3 cellular contexts compared by ENCODE assay signal in genomic region chr2:160478660-160479059, GRCh38.
TF ChIP-seq lines count a peak whose summit lies in the region.

No MANE protein-coding gene starts in this region.

TF ChIP-seq in liver, 16 proteins besides CTCF, POLR2A, EP300 and RAD21:
- TF ChIP-seq HNF4A (conservative IDR thresholded peaks at IDR 0.05), result no peak
- TF ChIP-seq, protein P1, sequence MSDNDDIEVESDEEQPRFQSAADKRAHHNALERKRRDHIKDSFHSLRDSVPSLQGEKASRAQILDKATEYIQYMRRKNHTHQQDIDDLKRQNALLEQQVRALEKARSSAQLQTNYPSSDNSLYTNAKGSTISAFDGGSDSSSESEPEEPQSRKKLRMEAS (IDR thresholded peaks at IDR 0.05), result no peak
- TF ChIP-seq HNF4G (IDR thresholded peaks at IDR 0.05), result no peak
- no peak for TF ChIP-seq SP1 (IDR thresholded peaks at IDR 0.05)
- TF ChIP-seq EGR1 (IDR thresholded peaks at IDR 0.05; ENCODE audit: low read depth in 2 of 2), result no peak
- TF ChIP-seq, protein P2, sequence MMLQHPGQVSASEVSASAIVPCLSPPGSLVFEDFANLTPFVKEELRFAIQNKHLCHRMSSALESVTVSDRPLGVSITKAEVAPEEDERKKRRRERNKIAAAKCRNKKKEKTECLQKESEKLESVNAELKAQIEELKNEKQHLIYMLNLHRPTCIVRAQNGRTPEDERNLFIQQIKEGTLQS (IDR thresholded peaks at IDR 0.05), result no peak
- no peak for TF ChIP-seq YY1 (IDR thresholded peaks at IDR 0.05)
- TF ChIP-seq FOXA2 (IDR thresholded peaks at IDR 0.05), result no peak
- TF ChIP-seq GABPA (IDR thresholded peaks at IDR 0.05 in 1 of 2, conservative IDR thresholded peaks at IDR 0.05 in 1 of 2), result no peak
- TF ChIP-seq ZBTB33 (IDR thresholded peaks at IDR 0.05), result no peak
- no peak for TF ChIP-seq REST (IDR thresholded peaks at IDR 0.05)
- no peak for TF ChIP-seq RXRA (IDR thresholded peaks at IDR 0.05)

TF ChIP-seq in HepG2, 621 proteins besides CTCF, POLR2A, EP300 and RAD21 (continues in another document):
- TF ChIP-seq, protein P3, sequence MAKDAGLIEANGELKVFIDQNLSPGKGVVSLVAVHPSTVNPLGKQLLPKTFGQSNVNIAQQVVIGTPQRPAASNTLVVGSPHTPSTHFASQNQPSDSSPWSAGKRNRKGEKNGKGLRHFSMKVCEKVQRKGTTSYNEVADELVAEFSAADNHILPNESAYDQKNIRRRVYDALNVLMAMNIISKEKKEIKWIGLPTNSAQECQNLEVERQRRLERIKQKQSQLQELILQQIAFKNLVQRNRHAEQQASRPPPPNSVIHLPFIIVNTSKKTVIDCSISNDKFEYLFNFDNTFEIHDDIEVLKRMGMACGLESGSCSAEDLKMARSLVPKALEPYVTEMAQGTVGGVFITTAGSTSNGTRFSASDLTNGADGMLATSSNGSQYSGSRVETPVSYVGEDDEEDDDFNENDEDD (CRISPR knock-in tag; IDR thresholded peaks at IDR 0.05; ENCODE audit: borderline replicate concordance), result no peak
- TF ChIP-seq PRMT3 (CRISPR knock-in tag; IDR thresholded peaks at IDR 0.05; ENCODE audit: borderline replicate concordance, low read depth) (no peak), ZNF879 (CRISPR knock-in tag; IDR thresholded peaks at IDR 0.05) (no peak), PRDM10 (CRISPR knock-in tag; IDR thresholded peaks at IDR 0.05; ENCODE audit: low read depth) (no peak), WIZ (CRISPR knock-in tag; IDR thresholded peaks at IDR 0.05) (no peak), ZNF260 (CRISPR knock-in tag; IDR thresholded peaks at IDR 0.05; ENCODE audit: borderline replicate concordance, low read depth) (no peak), TBL1XR1 (IDR thresholded peaks at IDR 0.05; ENCODE audit: borderline replicate concordance, low read length, partially characterized antibody) (no peak), ZNF746 (CRISPR knock-in tag; IDR thresholded peaks at IDR 0.05) (no peak), REXO4 (CRISPR knock-in tag; IDR thresholded peaks at IDR 0.05; ENCODE audit: borderline replicate concordance) (no peak), ZMYM3 (CRISPR knock-in tag; IDR thresholded peaks at IDR 0.05) (no peak), NFE2L2 (IDR thresholded peaks at IDR 0.05; ENCODE audit: low read length) (no peak), IRF1 (CRISPR knock-in tag; IDR thresholded peaks at IDR 0.05; ENCODE audit: low read depth) (no peak)
- TF ChIP-seq, protein P4, sequence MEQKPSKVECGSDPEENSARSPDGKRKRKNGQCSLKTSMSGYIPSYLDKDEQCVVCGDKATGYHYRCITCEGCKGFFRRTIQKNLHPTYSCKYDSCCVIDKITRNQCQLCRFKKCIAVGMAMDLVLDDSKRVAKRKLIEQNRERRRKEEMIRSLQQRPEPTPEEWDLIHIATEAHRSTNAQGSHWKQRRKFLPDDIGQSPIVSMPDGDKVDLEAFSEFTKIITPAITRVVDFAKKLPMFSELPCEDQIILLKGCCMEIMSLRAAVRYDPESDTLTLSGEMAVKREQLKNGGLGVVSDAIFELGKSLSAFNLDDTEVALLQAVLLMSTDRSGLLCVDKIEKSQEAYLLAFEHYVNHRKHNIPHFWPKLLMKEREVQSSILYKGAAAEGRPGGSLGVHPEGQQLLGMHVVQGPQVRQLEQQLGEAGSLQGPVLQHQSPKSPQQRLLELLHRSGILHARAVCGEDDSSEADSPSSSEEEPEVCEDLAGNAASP (CRISPR knock-in tag; IDR thresholded peaks at IDR 0.05; ENCODE audit: borderline replicate concordance), result no peak
- TF ChIP-seq, protein P5, sequence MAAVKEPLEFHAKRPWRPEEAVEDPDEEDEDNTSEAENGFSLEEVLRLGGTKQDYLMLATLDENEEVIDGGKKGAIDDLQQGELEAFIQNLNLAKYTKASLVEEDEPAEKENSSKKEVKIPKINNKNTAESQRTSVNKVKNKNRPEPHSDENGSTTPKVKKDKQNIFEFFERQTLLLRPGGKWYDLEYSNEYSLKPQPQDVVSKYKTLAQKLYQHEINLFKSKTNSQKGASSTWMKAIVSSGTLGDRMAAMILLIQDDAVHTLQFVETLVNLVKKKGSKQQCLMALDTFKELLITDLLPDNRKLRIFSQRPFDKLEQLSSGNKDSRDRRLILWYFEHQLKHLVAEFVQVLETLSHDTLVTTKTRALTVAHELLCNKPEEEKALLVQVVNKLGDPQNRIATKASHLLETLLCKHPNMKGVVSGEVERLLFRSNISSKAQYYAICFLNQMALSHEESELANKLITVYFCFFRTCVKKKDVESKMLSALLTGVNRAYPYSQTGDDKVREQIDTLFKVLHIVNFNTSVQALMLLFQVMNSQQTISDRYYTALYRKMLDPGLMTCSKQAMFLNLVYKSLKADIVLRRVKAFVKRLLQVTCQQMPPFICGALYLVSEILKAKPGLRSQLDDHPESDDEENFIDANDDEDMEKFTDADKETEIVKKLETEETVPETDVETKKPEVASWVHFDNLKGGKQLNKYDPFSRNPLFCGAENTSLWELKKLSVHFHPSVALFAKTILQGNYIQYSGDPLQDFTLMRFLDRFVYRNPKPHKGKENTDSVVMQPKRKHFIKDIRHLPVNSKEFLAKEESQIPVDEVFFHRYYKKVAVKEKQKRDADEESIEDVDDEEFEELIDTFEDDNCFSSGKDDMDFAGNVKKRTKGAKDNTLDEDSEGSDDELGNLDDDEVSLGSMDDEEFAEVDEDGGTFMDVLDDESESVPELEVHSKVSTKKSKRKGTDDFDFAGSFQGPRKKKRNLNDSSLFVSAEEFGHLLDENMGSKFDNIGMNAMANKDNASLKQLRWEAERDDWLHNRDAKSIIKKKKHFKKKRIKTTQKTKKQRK (IDR thresholded peaks at IDR 0.05; ENCODE audit: low read length), result no peak

TF ChIP-seq in WTC11, 78 proteins besides CTCF, POLR2A, EP300 and RAD21:
- TF ChIP-seq ZSCAN18 (CRISPR knock-in tag; IDR thresholded peaks at IDR 0.05), result no peak
- no peak for TF ChIP-seq GRHL2 (CRISPR knock-in tag; IDR thresholded peaks at IDR 0.05; ENCODE audit: insufficient replicate concordance, severe bottlenecking)
- TF ChIP-seq NFYB (CRISPR knock-in tag; conservative IDR thresholded peaks at IDR 0.05; ENCODE audit: low read depth), result no peak
- TF ChIP-seq, protein P1 (CRISPR knock-in tag; IDR thresholded peaks at IDR 0.05), result no peak
- TF ChIP-seq JAZF1 (CRISPR knock-in tag; IDR thresholded peaks at IDR 0.05), result no peak
- no peak for TF ChIP-seq TEAD4 (CRISPR knock-in tag; IDR thresholded peaks at IDR 0.05)
- TF ChIP-seq KAT7 (CRISPR knock-in tag; IDR thresholded peaks at IDR 0.05; ENCODE audit: borderline replicate concordance), result no peak
